Comparison of ENCODE assay signal across 9 cellular contexts in the genomic region with DNA sequence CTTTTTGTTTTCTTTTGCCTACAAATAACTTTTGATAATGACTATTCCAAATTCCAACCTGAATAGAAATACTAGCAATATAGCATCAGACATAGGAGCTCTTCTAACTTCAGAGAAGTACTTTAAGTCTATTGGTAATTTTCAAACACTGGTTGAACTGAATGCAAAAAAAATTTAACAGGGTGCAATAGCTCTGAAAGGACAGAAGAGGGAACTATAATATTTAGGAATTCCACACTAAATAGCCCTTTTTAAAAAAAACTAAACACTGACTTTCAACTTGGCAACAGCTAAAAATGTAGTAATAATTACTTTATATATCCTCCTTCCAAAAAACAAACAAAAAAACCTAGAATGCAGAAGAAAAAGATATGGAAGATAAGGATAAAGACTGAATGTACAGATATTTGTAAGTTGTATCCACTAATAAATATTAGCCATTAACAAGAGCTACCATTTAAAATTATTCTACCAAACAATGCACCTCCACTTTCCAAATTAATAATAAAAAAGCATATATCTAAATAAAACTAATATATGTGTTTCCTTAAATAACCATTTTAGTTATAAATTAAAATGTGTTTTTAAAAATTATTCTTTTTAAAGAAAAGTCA.
DNase-seq lines count a peak whose midpoint lies in the region; ATAC-seq, FAIRE-seq and TF ChIP-seq lines count a peak whose summit lies in the region.
"Had no signal": no experiment of that assay in that cellular context is flagged by ENCODE, and none has a peak within 500 bp of the region (broad histone marks: within the 10 kb centered on the region; RNA-seq: fewer than 3 reads in every experiment).

No MANE protein-coding gene starts in this region.

- H3K36me3 ChIP-seq in DND-41 (ENCODE audit: insufficient read depth, low read length) (no peaks in the 10 kb centered on the region), astrocyte (ENCODE audit: insufficient read depth, low read length) (no peaks in the 10 kb centered on the region)

- H3K27me3 ChIP-seq in DND-41 (ENCODE audit: insufficient read depth, low read length, poor library complexity), result no peaks in the 10 kb centered on the region
- H3K27me3 ChIP-seq in astrocyte (ENCODE audit: insufficient read depth, low read length), result no peaks in the 10 kb centered on the region

- H3K9ac ChIP-seq in DND-41 (ENCODE audit: low read depth, low read length) (no peak overlapping the region), astrocyte (ENCODE audit: low read length) (no peak overlapping the region)

- DNase-seq in DND-41 (no peak), LoVo (ENCODE audit: low spot score) (peak; percentile 37), astrocyte (ENCODE audit: low read depth) (peak; percentile 12), left lobe of liver (ENCODE audit: low spot score) (no peak)
- no peak for DNase-seq in stimulated activated CD4-positive, alpha-beta T cell treated with anti-CD3 and anti-CD28 coated beads, Interleukin-1b, Interleukin-23, amount 100 ng/mL, for 48 hours

- no peak overlapping the region for H3K4me3 Mint-ChIP-seq in astrocyte (ENCODE audit: unreplicated experiment)
- H3K4me3 Mint-ChIP-seq in activated T-helper 17 cell treated with anti-CD3 and anti-CD28 coated beads, Interleukin-2, amount 50 U/mL, for 72 hours, result no peak overlapping the region
- H3K4me3 Mint-ChIP-seq: naive thymus-derived CD4-positive, alpha-beta T cell had no signal

- no peak for FAIRE-seq in astrocyte (lab: Jason Lieb, UNC)

- H3K4me3 ChIP-seq in DND-41 (ENCODE audit: low read depth in 1 of 2, low read length in 2 of 2) (no peak overlapping the region), astrocyte (ENCODE audit: insufficient read depth, low read depth, low read length) (no peak overlapping the region)

- H3K36me3 Mint-ChIP-seq in astrocyte (ENCODE audit: low read depth, unreplicated experiment), result no peaks in the 10 kb centered on the region
- H3K36me3 Mint-ChIP-seq in activated T-helper 17 cell treated with anti-CD3 and anti-CD28 coated beads, Interleukin-2, amount 50 U/mL, for 72 hours (ENCODE audit: low read depth), result peaks cover 6% of the 10 kb centered on the region

- no peak overlapping the region for H2AFZ ChIP-seq in DND-41 (ENCODE audit: low read depth, low read length)
- H2AFZ ChIP-seq in astrocyte (ENCODE audit: low read depth, low read length), result no peak overlapping the region

- peak; percentile 44; the same call in 1 of the 3 replicates for ATAC-seq in DND-41 (ENCODE audit: insufficient read depth, low read depth)
- ATAC-seq in left lobe of liver, result peak; percentile 74
- no peak for ATAC-seq in activated T-helper 17 cell treated with anti-CD3 and anti-CD28 coated beads, Interleukin-2, amount 50 U/mL, for 72 hours (replicated peaks)
- ATAC-seq in HG03565 (IDR thresholded peaks at IDR 0.05; ENCODE audit: unreplicated experiment), result no peak
- ATAC-seq in GM21737 (IDR thresholded peaks at IDR 0.05; ENCODE audit: unreplicated experiment), result no peak
- ATAC-seq: naive thymus-derived CD4-positive, alpha-beta T cell had no signal

- peak; percentile 68 for TF ChIP-seq CTCF in DND-41 (IDR thresholded peaks at IDR 0.05; ENCODE audit: borderline replicate concordance, extremely low read depth, low read length, poor library complexity, severe bottlenecking)
- peak; percentile 62 for TF ChIP-seq CTCF in astrocyte (IDR thresholded peaks at IDR 0.05; ENCODE audit: insufficient read depth, low read depth, low read length)

- no peaks in the 10 kb centered on the region for H3K9me3 Mint-ChIP-seq in astrocyte (ENCODE audit: unreplicated experiment)
- no peaks in the 10 kb centered on the region for H3K9me3 Mint-ChIP-seq in activated T-helper 17 cell treated with anti-CD3 and anti-CD28 coated beads, Interleukin-2, amount 50 U/mL, for 72 hours

- H3K4me1 Mint-ChIP-seq in astrocyte (ENCODE audit: low read depth, unreplicated experiment), result peaks cover 10% of the 10 kb centered on the region
- peaks cover 31% of the 10 kb centered on the region for H3K4me1 Mint-ChIP-seq in activated T-helper 17 cell treated with anti-CD3 and anti-CD28 coated beads, Interleukin-2, amount 50 U/mL, for 72 hours

- H3K27ac Mint-ChIP-seq in astrocyte (ENCODE audit: unreplicated experiment), result no peak overlapping the region
- no peak overlapping the region for H3K27ac Mint-ChIP-seq in activated T-helper 17 cell treated with anti-CD3 and anti-CD28 coated beads, Interleukin-2, amount 50 U/mL, for 72 hours

- H3K4me2 ChIP-seq in DND-41 (ENCODE audit: insufficient read depth, low read length) (no peak overlapping the region), astrocyte (ENCODE audit: low read length) (no peak overlapping the region)

- H3K79me2 ChIP-seq in DND-41 (ENCODE audit: insufficient read depth, low read length), result peaks cover 41% of the 10 kb centered on the region
- peaks cover 43% of the 10 kb centered on the region for H3K79me2 ChIP-seq in astrocyte (ENCODE audit: insufficient read depth, low read length)

- H4K20me1 ChIP-seq in DND-41 (ENCODE audit: insufficient read depth, low read length) (peaks cover 14% of the 10 kb centered on the region; the same call in 1 of the 2 replicates), astrocyte (ENCODE audit: insufficient read depth, low read length) (peaks cover 25% of the 10 kb centered on the region)

- no peaks in the 10 kb centered on the region for H3K27me3 Mint-ChIP-seq in astrocyte (ENCODE audit: low read depth, unreplicated experiment)
- H3K27me3 Mint-ChIP-seq in activated T-helper 17 cell treated with anti-CD3 and anti-CD28 coated beads, Interleukin-2, amount 50 U/mL, for 72 hours, result no peaks in the 10 kb centered on the region
- H3K27me3 Mint-ChIP-seq: naive thymus-derived CD4-positive, alpha-beta T cell had no signal

- H3K4me1 ChIP-seq in DND-41 (ENCODE audit: insufficient read depth, low read length), result peaks cover 13% of the 10 kb centered on the region
- H3K4me1 ChIP-seq in astrocyte (ENCODE audit: insufficient read depth, low read length), result peaks cover 3% of the 10 kb centered on the region

- H3K9me3 ChIP-seq in DND-41 (ENCODE audit: insufficient read depth, low read length, severe bottlenecking) (no peaks in the 10 kb centered on the region), astrocyte (ENCODE audit: insufficient read depth, low read depth, low read length) (no peaks in the 10 kb centered on the region)

- H3K27ac ChIP-seq in DND-41 (ENCODE audit: low read length) (no peak overlapping the region), astrocyte (ENCODE audit: low read depth, low read length) (no peak overlapping the region)

Comparison
In these comparisons a context has a peak if more than half of its experiments do, and no peak if none do; other contexts are left out.
1. ATAC-seq: peak in DND-41 (single experiment) and left lobe of liver (single experiment); none in activated T-helper 17 cell treated with anti-CD3 and anti-CD28 coated beads, Interleukin-2, amount 50 U/mL, for 72 hours (single experiment), HG03565 (single experiment) and GM21737 (single experiment).
2. DNase-seq: peak in LoVo (single experiment) and astrocyte (single experiment); none in DND-41 (single experiment), left lobe of liver (single experiment) and stimulated activated CD4-positive, alpha-beta T cell treated with anti-CD3 and anti-CD28 coated beads, Interleukin-1b, Interleukin-23, amount 100 ng/mL, for 48 hours (single experiment).